In the genomic region with DNA sequence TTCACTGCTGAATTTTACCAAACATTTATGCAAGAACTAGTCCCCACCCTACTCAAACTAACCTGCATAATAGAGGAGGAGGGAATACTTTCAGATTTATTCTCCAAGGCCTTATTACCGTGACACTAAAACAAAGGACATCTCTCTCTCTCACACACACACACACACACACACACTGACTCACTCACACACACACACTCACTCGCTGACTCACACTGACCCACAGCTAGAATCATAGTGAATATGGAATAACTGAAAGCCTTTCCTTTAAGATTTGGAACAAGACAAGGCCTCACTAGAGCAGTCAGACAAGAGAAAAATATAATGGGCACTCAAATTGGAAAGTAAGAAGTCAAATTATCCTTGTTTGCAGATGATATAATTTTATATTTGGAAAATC, we compare ENCODE assay signal across 28 cellular contexts.
DNase-seq lines count a peak whose midpoint lies in the region; ATAC-seq and TF ChIP-seq lines count a peak whose summit lies in the region.
"Had no signal": no experiment of that assay in that cellular context is flagged by ENCODE, and none has a peak within 500 bp of the region (broad histone marks: within the 10 kb centered on the region; RNA-seq: fewer than 3 reads in every experiment).

No MANE protein-coding gene starts in this region.

- H3K9me3 ChIP-seq in PC-3 (ENCODE audit: low read length) (no peaks in the 10 kb centered on the region), mammary epithelial cell (replicated peaks; ENCODE audit: insufficient read depth, low read length) (no peaks in the 10 kb centered on the region), T-helper 17 cell (ENCODE audit: control insufficient read depth, low read length, poor library complexity, severe bottlenecking) (no peaks in the 10 kb centered on the region), Peyer's patch (no peaks in the 10 kb centered on the region)
- H3K9me3 ChIP-seq: lower lobe of right lung, right lobe of liver, testis had no signal

- H3K9me2 ChIP-seq in PC-3 (replicated peaks; ENCODE audit: low read length), result no peaks in the 10 kb centered on the region

- in situ Hi-C loops in mammary epithelial cell (cut with MboI; ENCODE audit: low sequenced_read_pairs in 2 of 2), result no loop called here

- dilution Hi-C loops in mammary epithelial cell (cut with HindIII; ENCODE audit: low sequenced_read_pairs), result no loop called here

- H2AFZ ChIP-seq in PC-3 (ENCODE audit: low read length), result no peak overlapping the region
- no peak overlapping the region for H2AFZ ChIP-seq in mammary epithelial cell (ENCODE audit: low read depth, low read length)
- H2AFZ ChIP-seq: GM23338 had no signal

- WGBS in mammary epithelial cell (ENCODE audit: low coverage, missing lambda C conversion rate), result 46% methylated on average over 2 of the region's 2 CpGs

- ATAC-seq in PC-3, result peak; percentile 82
- ATAC-seq in T-helper 17 cell, result no peak
- ATAC-seq: GM23338, lower lobe of right lung, right lobe of liver had no signal

- H3K36me3 ChIP-seq in PC-3 (ENCODE audit: low read depth, low read length) (no peaks in the 10 kb centered on the region), mammary epithelial cell (ENCODE audit: insufficient read depth, low read length) (no peaks in the 10 kb centered on the region), Peyer's patch (no peaks in the 10 kb centered on the region)
- H3K36me3 ChIP-seq: BLaER1 treated with 17β-estradiol and CSF1 and Interleukin-3, amounts not matched to agents 10 nM and 100 nM; lower lobe of right lung; right lobe of liver had no signal

- no peaks in the 10 kb centered on the region for H3K27me3 ChIP-seq in PC-3 (ENCODE audit: low read length)
- H3K27me3 ChIP-seq in mammary epithelial cell (ENCODE audit: insufficient read depth, low read length), result no peaks in the 10 kb centered on the region
- H3K27me3 ChIP-seq in Peyer's patch, result no peaks in the 10 kb centered on the region
- H3K27me3 ChIP-seq: BLaER1 treated with 17β-estradiol and CSF1 and Interleukin-3, amounts not matched to agents 10 nM and 100 nM; right lobe of liver; testis had no signal

- H3K9ac ChIP-seq in PC-3 (ENCODE audit: low read length) (no peak overlapping the region), mammary epithelial cell (ENCODE audit: insufficient read depth, low read length) (no peak overlapping the region)
- H3K9ac ChIP-seq: BLaER1 treated with 17β-estradiol and CSF1 and Interleukin-3, amounts not matched to agents 10 nM and 100 nM had no signal

- H3K4me3 ChIP-seq in PC-3 (ENCODE audit: low read length), result no peak overlapping the region
- no peak overlapping the region for H3K4me3 ChIP-seq in mammary epithelial cell (replicated peaks in 1 of 3; ENCODE audit: insufficient read depth in 1 of 3, low read depth in 2 of 3, low read length in 3 of 3)
- H3K4me3 ChIP-seq in Peyer's patch, result no peak overlapping the region
- H3K4me3 ChIP-seq: BLaER1 treated with 17β-estradiol and CSF1 and Interleukin-3, amounts not matched to agents 10 nM and 100 nM; GM23338; lower lobe of right lung; right lobe of liver; testis had no signal

- H3K4me2 ChIP-seq in PC-3 (ENCODE audit: low read length) (no peak overlapping the region), mammary epithelial cell (ENCODE audit: insufficient read depth, low read depth, low read length) (no peak overlapping the region)
- H3K4me2 ChIP-seq: BLaER1 treated with 17β-estradiol and CSF1 and Interleukin-3, amounts not matched to agents 10 nM and 100 nM; GM23338 had no signal

- H3K27me3 Mint-ChIP-seq in T-helper 17 cell, result no peaks in the 10 kb centered on the region
- H3K27me3 Mint-ChIP-seq: activated naive CD4-positive, alpha-beta T cell treated with anti-CD3 and anti-CD28 coated beads, Interleukin-2, amount 50 U/mL, for 24 hours had no signal

- H3K27ac ChIP-seq in PC-3 (ENCODE audit: low read length) (no peak overlapping the region), mammary epithelial cell (ENCODE audit: insufficient read depth, low read depth, low read length) (no peak overlapping the region), Peyer's patch (no peak overlapping the region)
- H3K27ac ChIP-seq: BLaER1 treated with 17β-estradiol and CSF1 and Interleukin-3, amounts not matched to agents 10 nM and 100 nM; lower lobe of right lung; right lobe of liver; testis had no signal

- CTCF ChIA-PET in PC-3 (lab: Charles Lee) (no interaction called here), mammary epithelial cell (lab: Charles Lee; ENCODE audit: low non-redundant PET) (no interaction called here)

- no peak overlapping the region for H3K27ac Mint-ChIP-seq in T-helper 17 cell
- H3K27ac Mint-ChIP-seq: activated naive CD4-positive, alpha-beta T cell treated with anti-CD3 and anti-CD28 coated beads, Interleukin-2, amount 50 U/mL, for 24 hours; GM23338 had no signal

- no peaks in the 10 kb centered on the region for H3K4me1 Mint-ChIP-seq in T-helper 17 cell
- H3K4me1 Mint-ChIP-seq: activated naive CD4-positive, alpha-beta T cell treated with anti-CD3 and anti-CD28 coated beads, Interleukin-2, amount 50 U/mL, for 24 hours; GM23338; neural crest cell had no signal

- H3K79me2 ChIP-seq in PC-3 (ENCODE audit: low read length) (no peaks in the 10 kb centered on the region), mammary epithelial cell (ENCODE audit: insufficient read depth, low read length) (no peaks in the 10 kb centered on the region)

- H3K4me3 Mint-ChIP-seq in T-helper 17 cell, result no peak overlapping the region
- H3K4me3 Mint-ChIP-seq: activated naive CD4-positive, alpha-beta T cell treated with anti-CD3 and anti-CD28 coated beads, Interleukin-2, amount 50 U/mL, for 24 hours; GM23338; neural crest cell had no signal

- no peak for TF ChIP-seq POLR2A in Peyer's patch (IDR thresholded peaks at IDR 0.05)

- POLR2A ChIA-PET in PC-3 (lab: Charles Lee; ENCODE audit: unreplicated experiment), result no interaction called here

- BruUV-seq in PC-3 (replicated peaks; lab: Mats Ljungman, UMichigan) (no TSS peak), mammary epithelial cell (replicated peaks; lab: Mats Ljungman, UMichigan) (no TSS peak)

- no peaks in the 10 kb centered on the region for H3K36me3 Mint-ChIP-seq in T-helper 17 cell (ENCODE audit: low read depth)
- H3K36me3 Mint-ChIP-seq: activated naive CD4-positive, alpha-beta T cell treated with anti-CD3 and anti-CD28 coated beads, Interleukin-2, amount 50 U/mL, for 24 hours had no signal

- TF ChIP-seq CTCF in PC-3 (conservative IDR thresholded peaks at IDR 0.05; ENCODE audit: low read depth, low read length), result no peak
- TF ChIP-seq CTCF in mammary epithelial cell (conservative IDR thresholded peaks at IDR 0.05 in 1 of 2, IDR thresholded peaks at IDR 0.05 in 1 of 2; ENCODE audit: extremely low read depth in 1 of 2, insufficient read depth in 1 of 2, low read depth in 1 of 2, low read length in 2 of 2), result no peak
- no peak for TF ChIP-seq CTCF in Peyer's patch (IDR thresholded peaks at IDR 0.05)

- DNase-seq in EL, result peak; percentile 13
- DNase-seq in PC-3, result peak; percentile 74
- peak; percentile 71 for DNase-seq in mammary epithelial cell
- peak; percentile 18 for DNase-seq in glomerular visceral epithelial cell (ENCODE audit: extremely low spot score)
- no peak for DNase-seq in NCI-H2227 treated with DMSO at 0.1 percent for 48 hours (lab: John Stamatoyannopoulos, UW)
- DNase-seq in UCSD-AML1 (lab: John Stamatoyannopoulos, UW; ENCODE audit: unreplicated experiment), result no peak
- no peak for DNase-seq in T-helper 17 cell
- DNase-seq in Peyer's patch, result no peak
- DNase-seq: ACHN; activated CD4-positive, alpha-beta T cell treated with anti-CD3 and anti-CD28 coated beads, Interleukin-2, amount 50 U/mL, for 48 hours; activated CD4-positive, CD25-positive, alpha-beta regulatory T cell; activated CD8-positive, alpha-beta memory T cell treated with anti-CD3 and anti-CD28 coated beads, Interleukin-2, amount 50 U/mL, for 4 hours; aorta; effector CD4-positive, alpha-beta T cell; Karpas-422; lower lobe of right lung; MV-4-11; NCI-H1694 treated with DMSO at 0.1 percent for 48 hours; NCI-H2171 treated with DMSO at 0.1 percent for 48 hours; NCI-H69; right lobe of liver; stimulated activated naive CD4-positive, alpha-beta T cell treated with Interleukin-2 at 50 U/mL for 16 hours; T-helper 9 cell; testis had no signal

- no peaks in the 10 kb centered on the region for H3F3A ChIP-seq in PC-3 (ENCODE audit: low read length, unreplicated experiment)

- H3K4me1 ChIP-seq in PC-3 (ENCODE audit: insufficient read depth, low read length) (peaks cover 8% of the 10 kb centered on the region; the same call in 1 of the 2 replicates), mammary epithelial cell (ENCODE audit: insufficient read depth, low read length) (no peaks in the 10 kb centered on the region), Peyer's patch (no peaks in the 10 kb centered on the region)
- H3K4me1 ChIP-seq: BLaER1 treated with 17β-estradiol and CSF1 and Interleukin-3, amounts not matched to agents 10 nM and 100 nM; lower lobe of right lung; right lobe of liver; testis had no signal

- no peaks in the 10 kb centered on the region for H4K20me1 ChIP-seq in PC-3 (ENCODE audit: low read length)
- no peaks in the 10 kb centered on the region for H4K20me1 ChIP-seq in mammary epithelial cell (ENCODE audit: insufficient read depth, low read length)
- H4K20me1 ChIP-seq: BLaER1 treated with 17β-estradiol and CSF1 and Interleukin-3, amounts not matched to agents 10 nM and 100 nM had no signal

- intact Hi-C loops in PC-3 (cut with micrococcal nuclease), result no loop called here
- intact Hi-C loops in mammary epithelial cell (cut with micrococcal nuclease), result no loop called here

Comparison
In these comparisons a context has a peak if more than half of its experiments do, and no peak if none do; other contexts are left out.
1. DNase-seq: peak in EL (single experiment), PC-3 (single experiment), mammary epithelial cell (single experiment) and glomerular visceral epithelial cell (single experiment); none in NCI-H2227 treated with DMSO at 0.1 percent for 48 hours (single experiment), UCSD-AML1 (single experiment), T-helper 17 cell (0 of 3) and Peyer's patch (0 of 3).